In genomic region chr14:37969511-37969979, GRCh38 we compare ENCODE assay signal across 18 cellular contexts.
"Had no signal": no experiment of that assay in that cellular context is flagged by ENCODE, and none has a peak within 500 bp of the region (broad histone marks: within the 10 kb centered on the region; RNA-seq: fewer than 3 reads in every experiment).

No MANE protein-coding gene starts in this region.

- H3K27me3 ChIP-seq: colonic mucosa, esophagus squamous epithelium, left lung, right atrium auricular region, suprapubic skin had no signal

- H3K4me3 ChIP-seq: colonic mucosa, esophagus squamous epithelium, left lung, mucosa of descending colon, right atrium auricular region, skin epidermis, suprapubic skin had no signal

- H3K36me3 ChIP-seq: colonic mucosa, esophagus squamous epithelium, left lung, right atrium auricular region, suprapubic skin had no signal

- H3K4me1 ChIP-seq: colonic mucosa, left lung, right atrium auricular region, suprapubic skin had no signal

- DNase-seq: activated CD4-positive, alpha-beta T cell treated with anti-CD3 and anti-CD28 coated beads, Interleukin-2, amount 50 U/mL, for 4 hours; activated CD4-positive, CD25-positive, alpha-beta regulatory T cell treated with anti-CD3 and anti-CD28 coated beads, Interleukin-2, amount 50 U/mL, for 72 hours; activated naive CD4-positive, alpha-beta T cell treated with Interleukin-2 at 50 U/mL for 16 hours; activated T-cell treated with anti-CD3 and anti-CD28 coated beads for 4 hours; colonic mucosa; esophagus squamous epithelium; hippocampal formation; kidney; left lung; mucosa of descending colon; posterior cingulate gyrus; stimulated activated CD4-positive, alpha-beta T cell treated with anti-CD3 and anti-CD28 coated beads, Interleukin-4, amount 100 ng/mL, for 4 hours; stimulated activated CD8-positive, alpha-beta memory T cell treated with anti-CD3 and anti-CD28 coated beads, Interleukin-4, amount 100 ng/mL, for 48 hours; stimulated activated naive CD8-positive, alpha-beta T cell treated with anti-CD3 and anti-CD28 coated beads, Interleukin-15, Interleukin-2, amounts not matched to agents 100 U/mL and 50 U/mL, for 24 hours; trophoblast cell had no signal

- FAIRE-seq: kidney had no signal

- H3K9me3 ChIP-seq: colonic mucosa, esophagus squamous epithelium, mucosa of descending colon, suprapubic skin had no signal

- ATAC-seq: left lung; mucosa of descending colon; stimulated activated naive CD8-positive, alpha-beta T cell treated with anti-CD3 and anti-CD28 coated beads, Interleukin-15, Interleukin-2, amounts not matched to agents 100 U/mL and 50 U/mL, for 24 hours had no signal

- H3K27ac ChIP-seq: colonic mucosa, esophagus squamous epithelium, left lung, right atrium auricular region, skin epidermis, suprapubic skin had no signal
